22 cellular contexts compared by ENCODE assay signal in the genomic region with DNA sequence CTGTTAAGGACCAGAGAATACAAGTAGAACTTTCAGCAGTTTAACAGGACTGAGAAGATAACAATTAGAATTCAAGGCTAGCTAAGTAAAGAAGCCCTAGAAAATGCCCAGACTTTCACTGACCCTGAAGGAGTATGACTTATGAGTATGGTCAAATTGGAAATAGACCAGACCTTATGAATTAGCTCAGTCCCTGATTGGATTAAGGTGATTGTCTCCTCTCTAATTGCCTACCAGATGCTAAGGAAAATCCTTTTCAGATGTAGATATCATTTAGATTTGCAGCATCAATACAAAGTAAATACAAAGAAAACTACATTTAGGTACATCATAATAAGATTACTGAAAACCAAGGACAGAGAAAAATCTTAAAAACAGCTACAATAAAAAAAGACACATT. TPM values are rescaled to one million over a fixed set of nuclear protein-coding genes. Genes with fewer than 3 reads are reported as not detected.
A peak's percentile ranks its signal among the peaks of the same experiment; 100 is the strongest.
DNase-seq lines count a peak whose midpoint lies in the region; ATAC-seq and TF ChIP-seq lines count a peak whose summit lies in the region.
"Had no signal": no experiment of that assay in that cellular context is flagged by ENCODE, and none has a peak within 500 bp of the region (broad histone marks: within the 10 kb centered on the region; RNA-seq: fewer than 3 reads in every experiment).

No MANE protein-coding gene starts in this region.

- no peak for DNase-seq in GM23338 (ENCODE audit: low spot score)
- peak; percentile 13 for DNase-seq in NCI-H524 treated with DMSO at 0.1 percent for 48 hours (lab: John Stamatoyannopoulos, UW)
- DNase-seq in OCI-LY7 (ENCODE audit: low spot score) = no peak
- no peak for DNase-seq in progenitor cell of endocrine pancreas (ENCODE audit: low spot score, unreplicated experiment)
- no peak for DNase-seq in stimulated activated effector memory CD8-positive, alpha-beta T cell treated with anti-CD3 and anti-CD28 coated beads, Interleukin-12 subunit alpha, Interleukin-12 subunit beta, amount 100 ng/mL, for 72 hours (ENCODE audit: low spot score in 2 of 2)
- no peak for DNase-seq in DMS79 (lab: John Stamatoyannopoulos, UW)
- no peak for DNase-seq in effector CD8-positive, alpha-beta T cell (lab: John Stamatoyannopoulos, UW)
- DNase-seq: C1 segment of cervical spinal cord; Calu3; CD4-positive, alpha-beta memory T cell; COR-L47; DMS 273 treated with DMSO at 0.1 percent for 48 hours; DMS79 treated with DMSO at 0.1 percent for 48 hours; GF-D8; H7; HCEC 1CT had no signal

- intact Hi-C loops in OCI-LY7 (cut with micrococcal nuclease; ENCODE audit: unreplicated experiment) = no loop called here

- CTCF ChIA-PET in OCI-LY7 (lab: Charles Lee; ENCODE audit: unreplicated experiment) = no interaction called here

- no peaks in the 10 kb centered on the region for H3K4me1 Mint-ChIP-seq in GM23338
- no peaks in the 10 kb centered on the region for H3K4me1 Mint-ChIP-seq in progenitor cell of endocrine pancreas (ENCODE audit: low read depth)
- H3K4me1 Mint-ChIP-seq in stimulated activated effector memory CD8-positive, alpha-beta T cell treated with anti-CD3 and anti-CD28 coated beads, Interleukin-12 subunit alpha, Interleukin-12 subunit beta, amount 100 ng/mL, for 72 hours = no peaks in the 10 kb centered on the region
- H3K4me1 Mint-ChIP-seq: CD4-positive, alpha-beta memory T cell had no signal

- no peak overlapping the region for H3K4me3 Mint-ChIP-seq in GM23338
- H3K4me3 Mint-ChIP-seq in progenitor cell of endocrine pancreas (ENCODE audit: low read depth) = no peak overlapping the region
- H3K4me3 Mint-ChIP-seq in stimulated activated effector memory CD8-positive, alpha-beta T cell treated with anti-CD3 and anti-CD28 coated beads, Interleukin-12 subunit alpha, Interleukin-12 subunit beta, amount 100 ng/mL, for 72 hours = no peak overlapping the region
- H3K4me3 Mint-ChIP-seq: CD4-positive, alpha-beta memory T cell had no signal

- BruUV-seq in OCI-LY7 (replicated peaks; lab: Mats Ljungman, UMichigan) = no TSS peak

- peak overlapping the region; percentile 52; the same call in 1 of the 2 replicates for H2AFZ ChIP-seq in GM23338
- H2AFZ ChIP-seq in OCI-LY7 (ENCODE audit: low read length) = 0 out of 2 replicates have a peak overlapping the region, but pooled peaks have one; percentile 4

- no peaks in the 10 kb centered on the region for H3K9me3 ChIP-seq in OCI-LY7 (ENCODE audit: low read length)

- no peaks in the 10 kb centered on the region for H3F3A ChIP-seq in GM23338 (replicated peaks; ENCODE audit: low read depth)

- H3K27ac Mint-ChIP-seq in GM23338 (no peak overlapping the region), progenitor cell of endocrine pancreas (peak overlapping the region; percentile 81)
- H3K27ac Mint-ChIP-seq in stimulated activated effector memory CD8-positive, alpha-beta T cell treated with anti-CD3 and anti-CD28 coated beads, Interleukin-12 subunit alpha, Interleukin-12 subunit beta, amount 100 ng/mL, for 72 hours = no peak overlapping the region
- H3K27ac Mint-ChIP-seq: CD4-positive, alpha-beta memory T cell had no signal

- no peaks in the 10 kb centered on the region for H3K79me2 ChIP-seq in GM23338 (replicated peaks; ENCODE audit: insufficient read depth)
- H3K79me2 ChIP-seq in OCI-LY7 (ENCODE audit: insufficient read depth, low read depth, low read length) = no peaks in the 10 kb centered on the region

- ATAC-seq in GM23338 = no peak
- no peak for ATAC-seq in stimulated activated effector memory CD8-positive, alpha-beta T cell treated with anti-CD3 and anti-CD28 coated beads, Interleukin-12 subunit alpha, Interleukin-12 subunit beta, amount 100 ng/mL, for 72 hours

- H3K4me3 ChIP-seq in GM23338 = no peak overlapping the region
- H3K4me3 ChIP-seq in OCI-LY7 (ENCODE audit: low read depth, low read length, poor library complexity, severe bottlenecking) = no peak overlapping the region

- POLR2A ChIA-PET in OCI-LY7 (lab: Charles Lee) = interaction anchor here (0.7 to 1.7 kb wide), 3 partner anchors 12 to 23 kb away, joined by 3 to 7 read pairs (median 5); no protein-coding TSS in a partner anchor

- H3K27ac ChIP-seq in GM23338 (ENCODE audit: low read depth) = no peak overlapping the region
- H3K27ac ChIP-seq in OCI-LY7 (ENCODE audit: low read depth, low read length, poor library complexity, severe bottlenecking) = no peak overlapping the region

- H3K9me3 Mint-ChIP-seq in GM23338 = no peaks in the 10 kb centered on the region
- no peaks in the 10 kb centered on the region for H3K9me3 Mint-ChIP-seq in progenitor cell of endocrine pancreas (ENCODE audit: low read depth)
- no peaks in the 10 kb centered on the region for H3K9me3 Mint-ChIP-seq in stimulated activated effector memory CD8-positive, alpha-beta T cell treated with anti-CD3 and anti-CD28 coated beads, Interleukin-12 subunit alpha, Interleukin-12 subunit beta, amount 100 ng/mL, for 72 hours
- H3K9me3 Mint-ChIP-seq: CD4-positive, alpha-beta memory T cell had no signal

- H3K9me2 ChIP-seq in GM23338 (ENCODE audit: insufficient read depth) (no peaks in the 10 kb centered on the region), OCI-LY7 (ENCODE audit: insufficient read depth, low read length) (no peaks in the 10 kb centered on the region)

- no peak overlapping the region for H3K4me2 ChIP-seq in GM23338
- H3K4me2 ChIP-seq in OCI-LY7 (ENCODE audit: low read length) = no peak overlapping the region

- H4K20me1 ChIP-seq in GM23338 (replicated peaks; ENCODE audit: insufficient read depth) = no peaks in the 10 kb centered on the region
- no peaks in the 10 kb centered on the region for H4K20me1 ChIP-seq in OCI-LY7 (ENCODE audit: insufficient read depth, low read length)

- no peaks in the 10 kb centered on the region for H3K36me3 Mint-ChIP-seq in GM23338 (ENCODE audit: low read depth)
- H3K36me3 Mint-ChIP-seq in progenitor cell of endocrine pancreas (ENCODE audit: insufficient read depth) = no peaks in the 10 kb centered on the region
- no peaks in the 10 kb centered on the region for H3K36me3 Mint-ChIP-seq in stimulated activated effector memory CD8-positive, alpha-beta T cell treated with anti-CD3 and anti-CD28 coated beads, Interleukin-12 subunit alpha, Interleukin-12 subunit beta, amount 100 ng/mL, for 72 hours
- H3K36me3 Mint-ChIP-seq: CD4-positive, alpha-beta memory T cell had no signal

- no peaks in the 10 kb centered on the region for H3K27me3 ChIP-seq in GM23338 (ENCODE audit: insufficient read depth)

- H3K27me3 Mint-ChIP-seq in GM23338 (ENCODE audit: insufficient read depth, low read depth, poor library complexity) (no peaks in the 10 kb centered on the region), progenitor cell of endocrine pancreas (peaks cover 4% of the 10 kb centered on the region)

- H3K4me1 ChIP-seq in GM23338 (ENCODE audit: insufficient read depth) (peaks cover 7% of the 10 kb centered on the region; the same call in 1 of the 2 replicates), OCI-LY7 (ENCODE audit: insufficient read depth, low read length, poor library complexity, severe bottlenecking) (peaks cover 4% of the 10 kb centered on the region)

- TF ChIP-seq CTCF in GM23338 (conservative IDR thresholded peaks at IDR 0.05; ENCODE audit: low read depth in 2 of 2) (no peak), OCI-LY7 (conservative IDR thresholded peaks at IDR 0.05; ENCODE audit: low read length) (no peak), progenitor cell of endocrine pancreas (IDR thresholded peaks at IDR 0.05; ENCODE audit: unreplicated experiment) (no peak)

- H3K36me3 ChIP-seq in GM23338 (ENCODE audit: insufficient read depth) (no peaks in the 10 kb centered on the region), OCI-LY7 (ENCODE audit: insufficient read depth, low read length) (no peaks in the 10 kb centered on the region)

TF ChIP-seq in GM23338, 12 proteins besides CTCF, POLR2A, EP300 and RAD21 (continues in another document):
- no peak for TF ChIP-seq EZH2 (IDR thresholded peaks at IDR 0.05; ENCODE audit: low read depth, unreplicated experiment)
- TF ChIP-seq, protein P1, sequence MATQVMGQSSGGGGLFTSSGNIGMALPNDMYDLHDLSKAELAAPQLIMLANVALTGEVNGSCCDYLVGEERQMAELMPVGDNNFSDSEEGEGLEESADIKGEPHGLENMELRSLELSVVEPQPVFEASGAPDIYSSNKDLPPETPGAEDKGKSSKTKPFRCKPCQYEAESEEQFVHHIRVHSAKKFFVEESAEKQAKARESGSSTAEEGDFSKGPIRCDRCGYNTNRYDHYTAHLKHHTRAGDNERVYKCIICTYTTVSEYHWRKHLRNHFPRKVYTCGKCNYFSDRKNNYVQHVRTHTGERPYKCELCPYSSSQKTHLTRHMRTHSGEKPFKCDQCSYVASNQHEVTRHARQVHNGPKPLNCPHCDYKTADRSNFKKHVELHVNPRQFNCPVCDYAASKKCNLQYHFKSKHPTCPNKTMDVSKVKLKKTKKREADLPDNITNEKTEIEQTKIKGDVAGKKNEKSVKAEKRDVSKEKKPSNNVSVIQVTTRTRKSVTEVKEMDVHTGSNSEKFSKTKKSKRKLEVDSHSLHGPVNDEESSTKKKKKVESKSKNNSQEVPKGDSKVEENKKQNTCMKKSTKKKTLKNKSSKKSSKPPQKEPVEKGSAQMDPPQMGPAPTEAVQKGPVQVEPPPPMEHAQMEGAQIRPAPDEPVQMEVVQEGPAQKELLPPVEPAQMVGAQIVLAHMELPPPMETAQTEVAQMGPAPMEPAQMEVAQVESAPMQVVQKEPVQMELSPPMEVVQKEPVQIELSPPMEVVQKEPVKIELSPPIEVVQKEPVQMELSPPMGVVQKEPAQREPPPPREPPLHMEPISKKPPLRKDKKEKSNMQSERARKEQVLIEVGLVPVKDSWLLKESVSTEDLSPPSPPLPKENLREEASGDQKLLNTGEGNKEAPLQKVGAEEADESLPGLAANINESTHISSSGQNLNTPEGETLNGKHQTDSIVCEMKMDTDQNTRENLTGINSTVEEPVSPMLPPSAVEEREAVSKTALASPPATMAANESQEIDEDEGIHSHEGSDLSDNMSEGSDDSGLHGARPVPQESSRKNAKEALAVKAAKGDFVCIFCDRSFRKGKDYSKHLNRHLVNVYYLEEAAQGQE (IDR thresholded peaks at IDR 0.05; ENCODE audit: unreplicated experiment) = no peak
- no peak for TF ChIP-seq ZNF114 (CRISPR knock-in tag; IDR thresholded peaks at IDR 0.05)
- TF ChIP-seq ZNF331 (CRISPR knock-in tag; IDR thresholded peaks at IDR 0.05; ENCODE audit: low read depth) = no peak
- no peak for TF ChIP-seq EZH2phosphoT487 (IDR thresholded peaks at IDR 0.05; ENCODE audit: unreplicated experiment)

RNA-seq across cellular contexts. Expression of gene CNR1, which starts 58.9 kb away (rescaled TPM):
- total RNA-seq in GM23338 (2014; rRNA removed; shearing (Covaris generic)) = 2.6 and 2.8 TPM in 2 replicates
- 0.71 and 1.0 TPM in 2 replicates for polyA plus RNA-seq in GM23338 (2016; fragmentation: Nextera tagmentation; extraction: Ambion mirVana)
- 109 and 150 TPM in 2 replicates for total RNA-seq in OCI-LY7 (2014; rRNA removed; shearing (Covaris generic))
- total RNA-seq in OCI-LY7 (2022) = 246 and 247 TPM in 2 replicates
- 23.8 and 26.2 TPM in 2 replicates for total RNA-seq in progenitor cell of endocrine pancreas
- total RNA-seq: A172; A673; CD4-positive, alpha-beta memory T cell; G401 had no signal
- polyA plus RNA-seq: BJ; CD4-positive, alpha-beta memory T cell had no signal

RNA-seq across cellular contexts. Expression of gene SPACA1, which starts 59.6 kb away (rescaled TPM):
- not detected in 2 replicates for total RNA-seq in GM23338 (2014; rRNA removed; shearing (Covaris generic))
- polyA plus RNA-seq in GM23338 (2016; fragmentation: Nextera tagmentation; extraction: Ambion mirVana) = not detected in 2 replicates
- total RNA-seq in OCI-LY7 (2014; rRNA removed; shearing (Covaris generic)) = not detected in 2 replicates
- not detected in 2 replicates for total RNA-seq in OCI-LY7 (2022)
- not detected in 2 replicates for total RNA-seq in progenitor cell of endocrine pancreas
- total RNA-seq: A172; A673; Calu3; CD4-positive, alpha-beta memory T cell; Daoy; G401; H1; H7 had no signal
- polyA plus RNA-seq: BJ; CD4-positive, alpha-beta memory T cell; H1 had no signal
